In genomic region chr1:167554028-167554779, GRCh38 we compare ENCODE assay signal across 2 cellular contexts.
TF ChIP-seq lines count a peak whose summit lies in the region.

No MANE protein-coding gene starts in this region.

TF ChIP-seq in IMR-90, 13 proteins besides CTCF, POLR2A, EP300 and RAD21:
- no peak for TF ChIP-seq CHD1 (IDR thresholded peaks at IDR 0.05; ENCODE audit: low read depth, low read length)
- no peak for TF ChIP-seq FOS (IDR thresholded peaks at IDR 0.05; ENCODE audit: low read depth, low read length)
- no peak for TF ChIP-seq BHLHE40 (IDR thresholded peaks at IDR 0.05; ENCODE audit: low read depth, low read length)
- TF ChIP-seq USF2 (IDR thresholded peaks at IDR 0.05; ENCODE audit: low read depth, low read length): no peak
- no peak for TF ChIP-seq SMC3 (IDR thresholded peaks at IDR 0.05; ENCODE audit: low read depth, low read length)
- no peak for TF ChIP-seq ELK1 (IDR thresholded peaks at IDR 0.05; ENCODE audit: borderline replicate concordance, low read depth, low read length)
- no peak for TF ChIP-seq MAZ (IDR thresholded peaks at IDR 0.05; ENCODE audit: borderline replicate concordance, low read depth, low read length)
- TF ChIP-seq NFE2L2 (IDR thresholded peaks at IDR 0.05; ENCODE audit: low read depth, low read length): no peak
- TF ChIP-seq RFX5 (IDR thresholded peaks at IDR 0.05; ENCODE audit: low read depth, low read length): no peak
- no peak for TF ChIP-seq MXI1 (IDR thresholded peaks at IDR 0.05; ENCODE audit: borderline replicate concordance, low read depth, low read length)
TF ChIP-seq in IMR-90: peak in this region for 0.

TF ChIP-seq in GM12878, 131 proteins besides CTCF, POLR2A, EP300 and RAD21:
- TF ChIP-seq ZNF217 (IDR thresholded peaks at IDR 0.05) (no peak), JUNB (IDR thresholded peaks at IDR 0.05) (no peak)
